Comparison of ENCODE assay signal across 9 cellular contexts in genomic region chr3:117059054-117059989, GRCh38.
DNase-seq lines count a peak whose midpoint lies in the region; ATAC-seq and TF ChIP-seq lines count a peak whose summit lies in the region.
"Had no signal": no experiment of that assay in that cellular context is flagged by ENCODE, and none has a peak within 500 bp of the region (broad histone marks: within the 10 kb centered on the region; RNA-seq: fewer than 3 reads in every experiment).

No MANE protein-coding gene starts in this region.

- no peaks in the 10 kb centered on the region for H3K4me1 ChIP-seq in PC-9 (replicated peaks; ENCODE audit: insufficient read depth)
- no peaks in the 10 kb centered on the region for H3K4me1 ChIP-seq in transverse colon

- TF ChIP-seq POLR2A in transverse colon (IDR thresholded peaks at IDR 0.05), result no peak

- no peak overlapping the region for H2AFZ ChIP-seq in PC-9

- DNase-seq in AG10803 (ENCODE audit: low read depth), result peak; percentile 44
- peak; percentile 42 for DNase-seq in HT-29 (ENCODE audit: low spot score)
- DNase-seq in PC-9, result no peak
- peak; percentile 48 for DNase-seq in fibroblast of villous mesenchyme (ENCODE audit: low read depth)
- DNase-seq in transverse colon, result no peak
- DNase-seq in effector CD4-positive, alpha-beta T cell, result no peak
- no peak for DNase-seq in occipital lobe (lab: John Stamatoyannopoulos, UW)
- DNase-seq: activated naive CD8-positive, alpha-beta T cell treated with anti-CD3 and anti-CD28 coated beads, Interleukin-2, amount 10 ng/mL, durations not matched to agents 7 days and 5 days had no signal

- in situ Hi-C loops in transverse colon (cut with MboI; ENCODE audit: low pct_ligation_motif_present in 1 of 4, low pct_unique_long_range_greater_than_20kb in 1 of 4, low sequenced_read_pairs in 3 of 4), result no loop called here

- H3K9me2 ChIP-seq in PC-9 (ENCODE audit: insufficient read depth), result no peaks in the 10 kb centered on the region

- H3K4me3 ChIP-seq in AG10803 (ENCODE audit: low read length), result no peak overlapping the region
- no peak overlapping the region for H3K4me3 ChIP-seq in PC-9
- H3K4me3 ChIP-seq in fibroblast of villous mesenchyme (ENCODE audit: low read depth, low read length), result no peak overlapping the region
- no peak overlapping the region for H3K4me3 ChIP-seq in transverse colon

- H3K79me2 ChIP-seq in PC-9 (ENCODE audit: low read depth), result no peaks in the 10 kb centered on the region

- intact Hi-C loops in PC-9 (cut with micrococcal nuclease; ENCODE audit: unreplicated experiment), result loop anchor here (5.0 kb wide), 1 partner anchor 1758 kb away; no protein-coding TSS in a partner anchor
- intact Hi-C loops in transverse colon (cut with DNase I; ENCODE audit: low total_unique reads), result no loop called here

- H3K27ac ChIP-seq in PC-9, result no peak overlapping the region
- H3K27ac ChIP-seq in transverse colon, result no peak overlapping the region

- no peaks in the 10 kb centered on the region for H3K9me3 ChIP-seq in PC-9 (ENCODE audit: insufficient read depth, low read depth)
- no peaks in the 10 kb centered on the region for H3K9me3 ChIP-seq in transverse colon

- CTCF ChIA-PET in PC-9 (lab: Charles Lee), result interaction anchor here (0.6 kb wide), 1 partner anchor 1709 kb away, joined by 3 read pairs; no protein-coding TSS in a partner anchor

- TF ChIP-seq EP300 in transverse colon (IDR thresholded peaks at IDR 0.05; ENCODE audit: low read depth), result no peak

- BruUV-seq in PC-9 (replicated peaks; lab: Mats Ljungman, UMichigan), result no TSS peak

- POLR2A ChIA-PET in PC-9 (lab: Charles Lee; ENCODE audit: unreplicated experiment), result no interaction called here

- TF ChIP-seq CTCF in AG10803 (conservative IDR thresholded peaks at IDR 0.05; ENCODE audit: low read length) (peak; percentile 61), PC-9 (conservative IDR thresholded peaks at IDR 0.05) (peak; percentile 68), fibroblast of villous mesenchyme (IDR thresholded peaks at IDR 0.05; ENCODE audit: insufficient read depth, low read depth, low read length) (peak; percentile 40), transverse colon (IDR thresholded peaks at IDR 0.05) (peak; percentile 26 to 47 (median 42))

- WGBS in transverse colon (ENCODE audit: low coverage in 1 of 2), 2 donors, result 55 to 58% methylated on average over 6 of the region's 6 CpGs

- no peaks in the 10 kb centered on the region for H3F3A ChIP-seq in PC-9 (ENCODE audit: insufficient read depth, low read depth)

- no peak for ATAC-seq in GM19328 (IDR thresholded peaks at IDR 0.05; ENCODE audit: unreplicated experiment)

- H3K36me3 ChIP-seq in PC-9 (ENCODE audit: low read depth) (no peaks in the 10 kb centered on the region), transverse colon (no peaks in the 10 kb centered on the region)

- H3K27me3 ChIP-seq in PC-9 (ENCODE audit: insufficient read depth, low read depth) (no peaks in the 10 kb centered on the region), transverse colon (no peaks in the 10 kb centered on the region)

- no peak overlapping the region for H3K4me2 ChIP-seq in PC-9

- H4K20me1 ChIP-seq in PC-9 (ENCODE audit: insufficient read depth), result no peaks in the 10 kb centered on the region

Comparison
In these comparisons a context has a peak if more than half of its experiments do, and no peak if none do; other contexts are left out.
1. DNase-seq: peak in AG10803 (single experiment), HT-29 (single experiment) and fibroblast of villous mesenchyme (single experiment); none in PC-9 (0 of 2), transverse colon (single experiment), effector CD4-positive, alpha-beta T cell (single experiment) and occipital lobe (single experiment).
2. Peak in every context shown above with its lines, with median percentiles within 50 percentile points of each other: CTCF ChIP-seq.